ENCODE assay signal across 7 cellular contexts in genomic region chr3:51968175-51968681, GRCh38. TPM values are rescaled to one million over a fixed set of nuclear protein-coding genes. Genes with fewer than 3 reads are reported as not detected.
DNase-seq lines count a peak whose midpoint lies in the region; ATAC-seq and TF ChIP-seq lines count a peak whose summit lies in the region.

No MANE protein-coding gene starts in this region.

- peaks cover 9% of the 10 kb centered on the region for H3K27me3 Mint-ChIP-seq in neural progenitor cell (ENCODE audit: insufficient read depth, low read depth)

- H3K36me3 Mint-ChIP-seq in neural progenitor cell: peaks cover 5% of the 10 kb centered on the region

- peaks cover 7% of the 10 kb centered on the region for H3K27me3 ChIP-seq in neural progenitor cell

- H3K27ac ChIP-seq in neural progenitor cell: peak overlapping the region; percentile 95

- ATAC-seq in GM21447 (IDR thresholded peaks at IDR 0.05; ENCODE audit: unreplicated experiment) (no peak), GM21367 (IDR thresholded peaks at IDR 0.05; ENCODE audit: unreplicated experiment) (no peak)

- peak overlapping the region; percentile 91 for H3K4me3 Mint-ChIP-seq in neural progenitor cell

- peaks cover 60% of the 10 kb centered on the region for H3K4me1 Mint-ChIP-seq in neural progenitor cell

- TF ChIP-seq CTCF in GM20000 (IDR thresholded peaks at IDR 0.05; ENCODE audit: extremely low read depth, missing control alignments) (no peak), epithelial cell of esophagus (IDR thresholded peaks at IDR 0.05; ENCODE audit: insufficient read depth, low read depth, low read length, missing control alignments) (no peak), neural progenitor cell (IDR thresholded peaks at IDR 0.05) (no peak)

- peaks cover 40% of the 10 kb centered on the region for H3F3A ChIP-seq in neural progenitor cell (ENCODE audit: low read depth)

- H3K4me2 ChIP-seq in neural progenitor cell: peak overlapping the region; percentile 93

- H4K20me1 ChIP-seq in neural progenitor cell (ENCODE audit: low read depth): peaks cover 32% of the 10 kb centered on the region

- H2AFZ ChIP-seq in neural progenitor cell (replicated peaks): peak overlapping the region; percentile 18

- H3K9me3 ChIP-seq in neural progenitor cell (ENCODE audit: low read depth): no peaks in the 10 kb centered on the region

- peak overlapping the region; percentile 8 for H3K27ac Mint-ChIP-seq in neural progenitor cell

- peak overlapping the region; percentile 74 for H3K9ac ChIP-seq in neural progenitor cell

- no peaks in the 10 kb centered on the region for H3K36me3 ChIP-seq in neural progenitor cell

- peaks cover 52% of the 10 kb centered on the region for H3K4me1 ChIP-seq in neural progenitor cell

- no peaks in the 10 kb centered on the region for H3K9me3 Mint-ChIP-seq in neural progenitor cell

- H3K4me3 ChIP-seq in epithelial cell of esophagus (ENCODE audit: low read length) (peak overlapping the region; percentile 52), neural progenitor cell (peak overlapping the region; percentile 81)

- H3K79me2 ChIP-seq in neural progenitor cell (ENCODE audit: low read depth): no peaks in the 10 kb centered on the region

- DNase-seq in GM20000 (ENCODE audit: low spot score) (peak; percentile 36), RKO (ENCODE audit: low spot score) (peak; percentile 42), epithelial cell of esophagus (ENCODE audit: low read depth) (no peak), neural progenitor cell (ENCODE audit: low spot score) (peak; percentile 93), AG08396 (ENCODE audit: low spot score) (no peak)

RNA-seq across cellular contexts. Expression of gene PCBP4, which starts 1.0 kb away (rescaled TPM):
- 30.5 and 82.3 TPM in 2 replicates for total RNA-seq in neural progenitor cell (ENCODE audit: low replicate concordance)

RNA-seq across cellular contexts. Expression of gene ABHD14B, which starts 5.6 kb away (rescaled TPM):
- 6.0 and 8.3 TPM in 2 replicates for total RNA-seq in neural progenitor cell (ENCODE audit: low replicate concordance)

RNA-seq across cellular contexts. Expression of gene ABHD14A, which starts 6.6 kb away (rescaled TPM):
- total RNA-seq in neural progenitor cell (ENCODE audit: low replicate concordance): 4.0 and 14.7 TPM in 2 replicates

RNA-seq across cellular contexts. Expression of gene GPR62, which starts 13.0 kb away (rescaled TPM):
- 0.21 TPM in 1 of 2 replicates, not detected in the other for total RNA-seq in neural progenitor cell (ENCODE audit: low replicate concordance)

RNA-seq across cellular contexts. Expression of gene ACY1, which starts 15.1 kb away (rescaled TPM):
- 17.3 and 31.8 TPM in 2 replicates for total RNA-seq in neural progenitor cell (ENCODE audit: low replicate concordance)

Comparison
In these comparisons a context has a peak if more than half of its experiments do, and no peak if none do; other contexts are left out.
1. DNase-seq: peak in GM20000 (single experiment), RKO (single experiment) and neural progenitor cell (single experiment); none in epithelial cell of esophagus (single experiment) and AG08396 (single experiment).